In genomic region chr4:167101035-167101434, GRCh38 we compare ENCODE assay signal across 14 cellular contexts.
DNase-seq lines count a peak whose midpoint lies in the region; ATAC-seq and TF ChIP-seq lines count a peak whose summit lies in the region.
"Had no signal": no experiment of that assay in that cellular context is flagged by ENCODE, and none has a peak within 500 bp of the region (broad histone marks: within the 10 kb centered on the region; RNA-seq: fewer than 3 reads in every experiment).

No MANE protein-coding gene starts in this region.

- peaks cover 10% of the 10 kb centered on the region for H3K4me1 Mint-ChIP-seq in Calu3 (ENCODE audit: low read depth, unreplicated experiment)
- H3K4me1 Mint-ChIP-seq: IgD-negative memory B cell had no signal

- H3K4me2 ChIP-seq in OCI-LY3 (ENCODE audit: low read length) = peak overlapping the region; percentile 7; the same call in 1 of the 2 replicates
- H3K4me2 ChIP-seq: BLaER1 treated with 17β-estradiol and CSF1 and Interleukin-3, amounts not matched to agents 10 nM and 100 nM had no signal

- peaks cover 4% of the 10 kb centered on the region for H3K9me3 Mint-ChIP-seq in Calu3 (ENCODE audit: low read depth, unreplicated experiment)
- H3K9me3 Mint-ChIP-seq: H9 had no signal

- H3K9ac ChIP-seq in OCI-LY3 (ENCODE audit: low read length) = no peak overlapping the region
- H3K9ac ChIP-seq: BLaER1 treated with 17β-estradiol and CSF1 and Interleukin-3, amounts not matched to agents 10 nM and 100 nM had no signal

- intact Hi-C loops in Calu3 (cut with micrococcal nuclease; ENCODE audit: unreplicated experiment) = no loop called here
- intact Hi-C loops in dorsolateral prefrontal cortex (cut with DNase I) = loop anchor here (2.0 to 10.0 kb wide), 3 partner anchors 76 to 134 kb away; partner anchors contain the start of gene SPOCK3 (in 2 of the 2)

- H3K9me3 ChIP-seq in OCI-LY3 (ENCODE audit: insufficient read depth, low read length) = no peaks in the 10 kb centered on the region
- H3K9me3 ChIP-seq: BLaER1 treated with 17β-estradiol and CSF1 and Interleukin-3, amounts not matched to agents 10 nM and 100 nM had no signal

- no peak overlapping the region for H2AFZ ChIP-seq in OCI-LY3 (ENCODE audit: low read depth, low read length)

- no TSS peak for BruUV-seq in Calu3 (replicated peaks; lab: Mats Ljungman, UMichigan)

- CTCF ChIA-PET in Calu3 (lab: Charles Lee) = no interaction called here

- no peaks in the 10 kb centered on the region for H3K27me3 Mint-ChIP-seq in Calu3 (ENCODE audit: unreplicated experiment)
- H3K27me3 Mint-ChIP-seq: CD4-positive, alpha-beta T cell; IgD-negative memory B cell had no signal

- no peaks in the 10 kb centered on the region for H3K79me2 ChIP-seq in OCI-LY3 (ENCODE audit: low read length)

- TF ChIP-seq CTCF in Calu3 (IDR thresholded peaks at IDR 0.05; ENCODE audit: unreplicated experiment) = no peak
- TF ChIP-seq CTCF in OCI-LY3 (IDR thresholded peaks at IDR 0.05; ENCODE audit: low read depth, low read length) = no peak
- no peak for TF ChIP-seq CTCF in dorsolateral prefrontal cortex (IDR thresholded peaks at IDR 0.05 in 54 of 56, conservative IDR thresholded peaks at IDR 0.05 in 2 of 56; ENCODE audit: low read depth in 1 of 56, partially characterized antibody in 56 of 56)

- no peaks in the 10 kb centered on the region for H3K27me3 ChIP-seq in OCI-LY3 (ENCODE audit: low read depth, low read length)
- no peaks in the 10 kb centered on the region for H3K27me3 ChIP-seq in dorsolateral prefrontal cortex
- H3K27me3 ChIP-seq: BLaER1 treated with 17β-estradiol and CSF1 and Interleukin-3, amounts not matched to agents 10 nM and 100 nM had no signal

- peaks cover 18% of the 10 kb centered on the region for H3K4me1 ChIP-seq in OCI-LY3 (ENCODE audit: low read length)
- H3K4me1 ChIP-seq: BLaER1 treated with 17β-estradiol and CSF1 and Interleukin-3, amounts not matched to agents 10 nM and 100 nM had no signal

- H3K4me3 Mint-ChIP-seq in Calu3 (ENCODE audit: low read depth, unreplicated experiment) = no peak overlapping the region
- H3K4me3 Mint-ChIP-seq: CD4-positive, alpha-beta T cell; H9; IgD-negative memory B cell had no signal

- no peak for ATAC-seq in stimulated activated naive CD8-positive, alpha-beta T cell treated with anti-CD3 and anti-CD28 coated beads, Interleukin-15, Interleukin-2, amounts not matched to agents 100 U/mL and 50 U/mL, for 24 hours

- H3K27ac ChIP-seq in OCI-LY3 (ENCODE audit: low read length) (no peak overlapping the region), dorsolateral prefrontal cortex (peak overlapping the region in 55 of 59 donors; percentile 46 to 96 (median 86)), temporal lobe (ENCODE audit: low read depth, low read length) (peak overlapping the region; percentile 52)
- H3K27ac ChIP-seq: BLaER1 treated with 17β-estradiol and CSF1 and Interleukin-3, amounts not matched to agents 10 nM and 100 nM had no signal

- H4K20me1 ChIP-seq in OCI-LY3 (ENCODE audit: insufficient read depth, low read length) = no peaks in the 10 kb centered on the region
- H4K20me1 ChIP-seq: BLaER1 treated with 17β-estradiol and CSF1 and Interleukin-3, amounts not matched to agents 10 nM and 100 nM had no signal

- no peak overlapping the region for H3K4me3 ChIP-seq in OCI-LY3 (ENCODE audit: low read length)
- H3K4me3 ChIP-seq in dorsolateral prefrontal cortex = no peak overlapping the region
- H3K4me3 ChIP-seq: BLaER1 treated with 17β-estradiol and CSF1 and Interleukin-3, amounts not matched to agents 10 nM and 100 nM had no signal

- H3K36me3 Mint-ChIP-seq in Calu3 (ENCODE audit: insufficient read depth, unreplicated experiment) = no peaks in the 10 kb centered on the region
- H3K36me3 Mint-ChIP-seq: IgD-negative memory B cell had no signal

- DNase-seq in Calu3 = no peak
- no peak for DNase-seq in dorsolateral prefrontal cortex
- no peak for DNase-seq in NCI-H1105 (lab: John Stamatoyannopoulos, UW)
- no peak for DNase-seq in stimulated activated naive CD8-positive, alpha-beta T cell treated with anti-CD3 and anti-CD28 coated beads, Interleukin-15, Interleukin-2, amounts not matched to agents 100 U/mL and 50 U/mL, for 24 hours
- DNase-seq in dermis blood vessel endothelial cell = no peak
- DNase-seq: ACHN; CD4-positive, alpha-beta T cell; DMS79; GOT3; H9 had no signal

- H3K36me3 ChIP-seq in OCI-LY3 (replicated peaks; ENCODE audit: low read depth, low read length) = no peaks in the 10 kb centered on the region
- H3K36me3 ChIP-seq: BLaER1 treated with 17β-estradiol and CSF1 and Interleukin-3, amounts not matched to agents 10 nM and 100 nM had no signal

- H3K27ac Mint-ChIP-seq in Calu3 (ENCODE audit: unreplicated experiment) = peak overlapping the region; percentile 45
- H3K27ac Mint-ChIP-seq: CD4-positive, alpha-beta T cell; H9; IgD-negative memory B cell had no signal
